Comparison of ENCODE assay signal across 1 cellular context in genomic region chr4:56467284-56468096, GRCh38.
A peak's percentile ranks its signal among the peaks of the same experiment; 100 is the strongest.
TF ChIP-seq lines count a peak whose summit lies in the region.

SRP72 (plus strand) TSS chr4:56467617; CDS start chr4:56467636, 19 bp downstream.

TF ChIP-seq in K562, 482 proteins besides CTCF, POLR2A, EP300 and RAD21 (continued from another document and continues in another):
- TF ChIP-seq JUN (IDR thresholded peaks at IDR 0.05; ENCODE audit: borderline replicate concordance, low read depth, low read length) (peak; percentile 49; the same call in 1 of the 2 replicates), JUN (CRISPR knock-in tag; IDR thresholded peaks at IDR 0.05; ENCODE audit: borderline replicate concordance) (0 out of 2 replicates have a peak, but pooled peaks have one; percentile 70), ZNF239 (CRISPR knock-in tag; IDR thresholded peaks at IDR 0.05) (no peak), HNRNPL (IDR thresholded peaks at IDR 0.05; ENCODE audit: low read depth, low read length) (no peak), ZBTB5 (IDR thresholded peaks at IDR 0.05) (no peak), ZNF146 (CRISPR knock-in tag; IDR thresholded peaks at IDR 0.05; ENCODE audit: unreplicated experiment) (no peak), SMARCA4 (IDR thresholded peaks at IDR 0.05) (no peak; the same call in 1 of the 2 replicates), ZNF444 (CRISPR knock-in tag; IDR thresholded peaks at IDR 0.05) (no peak), ZNF778 (CRISPR knock-in tag; IDR thresholded peaks at IDR 0.05) (no peak), MTA1 (IDR thresholded peaks at IDR 0.05; ENCODE audit: borderline replicate concordance) (no peak; the same call in 1 of the 2 replicates), ZNF253 (CRISPR knock-in tag; conservative IDR thresholded peaks at IDR 0.05) (no peak), NCOA4 (IDR thresholded peaks at IDR 0.05; ENCODE audit: partially characterized antibody) (no peak), SIX5 (IDR thresholded peaks at IDR 0.05; ENCODE audit: borderline replicate concordance in 1 of 2, insufficient read depth in 1 of 2, low read depth in 1 of 2, low read length in 2 of 2) (0 out of 4 replicates have a peak, but pooled peaks of 1 of the 2 experiments have one; percentile 11), ZNF668 (CRISPR knock-in tag; IDR thresholded peaks at IDR 0.05) (no peak), YBX1 (IDR thresholded peaks at IDR 0.05) (no peak), ZBED1 (IDR thresholded peaks at IDR 0.05) (no peak), HOMEZ (CRISPR knock-in tag; IDR thresholded peaks at IDR 0.05) (no peak), ADNP (tag; IDR thresholded peaks at IDR 0.05) (no peak), ZBTB8A (IDR thresholded peaks at IDR 0.05; ENCODE audit: partially characterized antibody) (no peak), GABPB2 (CRISPR knock-in tag; conservative IDR thresholded peaks at IDR 0.05) (no peak), SAP30 (IDR thresholded peaks at IDR 0.05; ENCODE audit: borderline replicate concordance, insufficient read depth, low read depth, low read length, poor library complexity, severe bottlenecking) (peak; percentile 12), HDAC3 (IDR thresholded peaks at IDR 0.05; ENCODE audit: borderline replicate concordance, partially characterized antibody) (no peak), ZNF785 (CRISPR knock-in tag; IDR thresholded peaks at IDR 0.05) (no peak), CREB1 (IDR thresholded peaks at IDR 0.05) (peak; percentile 75), CREB1 (CRISPR knock-in tag; IDR thresholded peaks at IDR 0.05) (peak; percentile 72; the same call in 1 of the 2 replicates), ZNF695 (CRISPR knock-in tag; IDR thresholded peaks at IDR 0.05) (no peak), ZNF766 (CRISPR knock-in tag; conservative IDR thresholded peaks at IDR 0.05) (no peak), ZFPM2 (CRISPR knock-in tag; IDR thresholded peaks at IDR 0.05) (no peak), STAT6 (CRISPR knock-in tag; IDR thresholded peaks at IDR 0.05) (0 out of 2 replicates have a peak, but pooled peaks have one; percentile 62), NEUROD1 (IDR thresholded peaks at IDR 0.05; ENCODE audit: borderline replicate concordance, low read depth, low read length, partially characterized antibody) (peak; percentile 19), ARID2 (IDR thresholded peaks at IDR 0.05) (no peak), ZEB2 (IDR thresholded peaks at IDR 0.05) (no peak), NFIX (CRISPR knock-in tag; IDR thresholded peaks at IDR 0.05; ENCODE audit: low read depth) (no peak), TCF7 (IDR thresholded peaks at IDR 0.05; ENCODE audit: borderline replicate concordance) (0 out of 2 replicates have a peak, but pooled peaks have one; percentile 69), NCOA6 (IDR thresholded peaks at IDR 0.05) (no peak), ZKSCAN8 (CRISPR knock-in tag; IDR thresholded peaks at IDR 0.05) (no peak), SRSF1 (IDR thresholded peaks at IDR 0.05; ENCODE audit: low read depth, low read length) (0 out of 2 replicates have a peak, but pooled peaks have one; percentile 23), SIN3A (IDR thresholded peaks at IDR 0.05; ENCODE audit: borderline replicate concordance in 2 of 2, control insufficient read depth in 1 of 2, low read depth in 2 of 2, low read length in 2 of 2) (peak; percentile 52 to 76; a peak in 2 of 4 replicates), TBP (optimal IDR thresholded peaks at IDR 0.05; ENCODE audit: low read depth, low read length) (peak; percentile 97), PML (IDR thresholded peaks at IDR 0.05; ENCODE audit: low read length) (peak; percentile 93), FOXJ2 (tag; IDR thresholded peaks at IDR 0.05) (no peak), U2AF1 (optimal IDR thresholded peaks at IDR 0.05; ENCODE audit: low read depth, low read length) (no peak), IRF9 (tag; IDR thresholded peaks at IDR 0.05) (no peak), ZNF280A (IDR thresholded peaks at IDR 0.05; ENCODE audit: low read depth, partially characterized antibody) (no peak), ZNF232 (CRISPR knock-in tag; IDR thresholded peaks at IDR 0.05) (peak; percentile 18; the same call in 1 of the 2 replicates), DEAF1 (CRISPR knock-in tag; IDR thresholded peaks at IDR 0.05) (no peak)
- TF ChIP-seq, protein P1, sequence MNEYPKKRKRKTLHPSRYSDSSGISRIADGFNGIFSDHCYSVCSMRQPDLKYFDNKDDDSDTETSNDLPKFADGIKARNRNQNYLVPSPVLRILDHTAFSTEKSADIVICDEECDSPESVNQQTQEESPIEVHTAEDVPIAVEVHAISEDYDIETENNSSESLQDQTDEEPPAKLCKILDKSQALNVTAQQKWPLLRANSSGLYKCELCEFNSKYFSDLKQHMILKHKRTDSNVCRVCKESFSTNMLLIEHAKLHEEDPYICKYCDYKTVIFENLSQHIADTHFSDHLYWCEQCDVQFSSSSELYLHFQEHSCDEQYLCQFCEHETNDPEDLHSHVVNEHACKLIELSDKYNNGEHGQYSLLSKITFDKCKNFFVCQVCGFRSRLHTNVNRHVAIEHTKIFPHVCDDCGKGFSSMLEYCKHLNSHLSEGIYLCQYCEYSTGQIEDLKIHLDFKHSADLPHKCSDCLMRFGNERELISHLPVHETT (CRISPR knock-in tag; conservative IDR thresholded peaks at IDR 0.05 in 1 of 2, IDR thresholded peaks at IDR 0.05 in 1 of 2): peak in 1 of 2 experiments; percentile 64; a peak in 2 of 4 replicates
- TF ChIP-seq, protein P2, sequence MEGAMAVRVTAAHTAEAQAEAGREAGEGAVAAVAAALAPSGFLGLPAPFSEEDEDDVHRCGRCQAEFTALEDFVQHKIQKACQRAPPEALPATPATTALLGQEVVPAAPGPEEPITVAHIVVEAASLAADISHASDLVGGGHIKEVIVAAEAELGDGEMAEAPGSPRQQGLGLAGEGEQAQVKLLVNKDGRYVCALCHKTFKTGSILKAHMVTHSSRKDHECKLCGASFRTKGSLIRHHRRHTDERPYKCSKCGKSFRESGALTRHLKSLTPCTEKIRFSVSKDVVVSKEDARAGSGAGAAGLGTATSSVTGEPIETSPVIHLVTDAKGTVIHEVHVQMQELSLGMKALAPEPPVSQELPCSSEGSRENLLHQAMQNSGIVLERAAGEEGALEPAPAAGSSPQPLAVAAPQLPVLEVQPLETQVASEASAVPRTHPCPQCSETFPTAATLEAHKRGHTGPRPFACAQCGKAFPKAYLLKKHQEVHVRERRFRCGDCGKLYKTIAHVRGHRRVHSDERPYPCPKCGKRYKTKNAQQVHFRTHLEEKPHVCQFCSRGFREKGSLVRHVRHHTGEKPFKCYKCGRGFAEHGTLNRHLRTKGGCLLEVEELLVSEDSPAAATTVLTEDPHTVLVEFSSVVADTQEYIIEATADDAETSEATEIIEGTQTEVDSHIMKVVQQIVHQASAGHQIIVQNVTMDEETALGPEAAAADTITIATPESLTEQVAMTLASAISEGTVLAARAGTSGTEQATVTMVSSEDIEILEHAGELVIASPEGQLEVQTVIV (CRISPR knock-in tag; IDR thresholded peaks at IDR 0.05; ENCODE audit: borderline replicate concordance): no peak
- TF ChIP-seq, protein P3, sequence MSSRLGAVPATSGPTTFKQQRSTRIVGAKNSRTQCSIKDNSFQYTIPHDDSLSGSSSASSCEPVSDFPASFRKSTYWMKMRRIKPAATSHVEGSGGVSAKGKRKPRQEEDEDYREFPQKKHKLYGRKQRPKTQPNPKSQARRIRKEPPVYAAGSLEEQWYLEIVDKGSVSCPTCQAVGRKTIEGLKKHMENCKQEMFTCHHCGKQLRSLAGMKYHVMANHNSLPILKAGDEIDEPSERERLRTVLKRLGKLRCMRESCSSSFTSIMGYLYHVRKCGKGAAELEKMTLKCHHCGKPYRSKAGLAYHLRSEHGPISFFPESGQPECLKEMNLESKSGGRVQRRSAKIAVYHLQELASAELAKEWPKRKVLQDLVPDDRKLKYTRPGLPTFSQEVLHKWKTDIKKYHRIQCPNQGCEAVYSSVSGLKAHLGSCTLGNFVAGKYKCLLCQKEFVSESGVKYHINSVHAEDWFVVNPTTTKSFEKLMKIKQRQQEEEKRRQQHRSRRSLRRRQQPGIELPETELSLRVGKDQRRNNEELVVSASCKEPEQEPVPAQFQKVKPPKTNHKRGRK (tag; IDR thresholded peaks at IDR 0.05): no peak
- TF ChIP-seq, protein P4, sequence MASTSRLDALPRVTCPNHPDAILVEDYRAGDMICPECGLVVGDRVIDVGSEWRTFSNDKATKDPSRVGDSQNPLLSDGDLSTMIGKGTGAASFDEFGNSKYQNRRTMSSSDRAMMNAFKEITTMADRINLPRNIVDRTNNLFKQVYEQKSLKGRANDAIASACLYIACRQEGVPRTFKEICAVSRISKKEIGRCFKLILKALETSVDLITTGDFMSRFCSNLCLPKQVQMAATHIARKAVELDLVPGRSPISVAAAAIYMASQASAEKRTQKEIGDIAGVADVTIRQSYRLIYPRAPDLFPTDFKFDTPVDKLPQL (IDR thresholded peaks at IDR 0.05; ENCODE audit: extremely low read depth, insufficient read length): no peak
